8 cellular contexts compared by ENCODE assay signal in genomic region chr9:134502261-134503211, GRCh38.
A peak's percentile ranks its signal among the peaks of the same experiment; 100 is the strongest.
DNase-seq lines count a peak whose midpoint lies in the region.

No MANE protein-coding gene starts in this region.

- DNase-seq in ACHN (peak; percentile 68), LHCN-M2 (ENCODE audit: low read depth) (peak; percentile 96), dedifferentiated amniotic fluid mesenchymal stem cell (ENCODE audit: extremely low spot score) (peak; percentile 95), lung microvascular endothelial cell (ENCODE audit: low read depth in 2 of 2) (peak; percentile 59 to 62)
- no peak for DNase-seq in stimulated activated CD4-positive, alpha-beta T cell treated with anti-CD3 and anti-CD28 coated beads, Interleukin-1b, Interleukin-23, amount 100 ng/mL, for 48 hours
- DNase-seq in activated CD4-positive, alpha-beta T cell treated with anti-CD3 and anti-CD28 coated beads, Interleukin-2, amount 50 U/mL, for 48 hours = no peak
- DNase-seq in activated CD4-positive, alpha-beta T cell treated with anti-CD3 and anti-CD28 coated beads for 4 hours = no peak
- DNase-seq in stimulated activated CD4-positive, alpha-beta T cell treated with anti-CD3 and anti-CD28 coated beads, Interleukin-4, amount 100 ng/mL, for 1 hour = no peak

- in situ Hi-C loops in ACHN (cut with HindIII; ENCODE audit: low pct_ligation_motif_present, low pct_unique_long_range_greater_than_20kb, low sequenced_read_pairs) = no loop called here

Comparison
In these comparisons a context has a peak if more than half of its experiments do, and no peak if none do; other contexts are left out.
1. DNase-seq: peak in ACHN (single experiment), LHCN-M2 (single experiment), dedifferentiated amniotic fluid mesenchymal stem cell (single experiment) and lung microvascular endothelial cell (2 of 2); none in stimulated activated CD4-positive, alpha-beta T cell treated with anti-CD3 and anti-CD28 coated beads, Interleukin-1b, Interleukin-23, amount 100 ng/mL, for 48 hours (single experiment), activated CD4-positive, alpha-beta T cell treated with anti-CD3 and anti-CD28 coated beads, Interleukin-2, amount 50 U/mL, for 48 hours (0 of 2), activated CD4-positive, alpha-beta T cell treated with anti-CD3 and anti-CD28 coated beads for 4 hours (0 of 2) and stimulated activated CD4-positive, alpha-beta T cell treated with anti-CD3 and anti-CD28 coated beads, Interleukin-4, amount 100 ng/mL, for 1 hour (single experiment).